ENCODE assay signal across 2 cellular contexts in the genomic region with DNA sequence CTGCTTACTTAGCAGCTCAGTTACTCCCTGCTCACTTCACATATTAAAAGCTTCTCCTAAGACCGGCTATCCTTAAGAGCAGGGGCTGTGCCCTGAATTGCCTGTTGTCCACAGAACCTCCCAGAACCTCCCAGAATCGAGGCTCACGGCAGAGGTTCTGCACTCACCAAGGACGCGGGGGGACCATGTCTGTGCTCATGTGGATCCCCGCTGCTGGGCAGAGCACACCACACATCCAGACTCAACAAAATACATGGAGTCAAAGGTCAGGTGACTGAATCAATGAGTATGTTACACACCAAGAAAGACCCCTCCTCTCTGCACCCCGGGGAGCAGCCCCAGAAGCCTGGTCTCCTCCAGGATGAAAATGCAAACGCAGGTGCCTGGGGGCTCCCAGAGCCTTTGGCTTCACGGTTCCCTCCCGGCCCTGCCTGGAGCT.
TF ChIP-seq lines count a peak whose summit lies in the region.

No MANE protein-coding gene starts in this region.

TF ChIP-seq in SK-N-SH treated with all-trans-retinoic acid at 6 μM for 48 hours, 23 proteins besides CTCF, POLR2A, EP300 and RAD21:
- TF ChIP-seq, protein P1, sequence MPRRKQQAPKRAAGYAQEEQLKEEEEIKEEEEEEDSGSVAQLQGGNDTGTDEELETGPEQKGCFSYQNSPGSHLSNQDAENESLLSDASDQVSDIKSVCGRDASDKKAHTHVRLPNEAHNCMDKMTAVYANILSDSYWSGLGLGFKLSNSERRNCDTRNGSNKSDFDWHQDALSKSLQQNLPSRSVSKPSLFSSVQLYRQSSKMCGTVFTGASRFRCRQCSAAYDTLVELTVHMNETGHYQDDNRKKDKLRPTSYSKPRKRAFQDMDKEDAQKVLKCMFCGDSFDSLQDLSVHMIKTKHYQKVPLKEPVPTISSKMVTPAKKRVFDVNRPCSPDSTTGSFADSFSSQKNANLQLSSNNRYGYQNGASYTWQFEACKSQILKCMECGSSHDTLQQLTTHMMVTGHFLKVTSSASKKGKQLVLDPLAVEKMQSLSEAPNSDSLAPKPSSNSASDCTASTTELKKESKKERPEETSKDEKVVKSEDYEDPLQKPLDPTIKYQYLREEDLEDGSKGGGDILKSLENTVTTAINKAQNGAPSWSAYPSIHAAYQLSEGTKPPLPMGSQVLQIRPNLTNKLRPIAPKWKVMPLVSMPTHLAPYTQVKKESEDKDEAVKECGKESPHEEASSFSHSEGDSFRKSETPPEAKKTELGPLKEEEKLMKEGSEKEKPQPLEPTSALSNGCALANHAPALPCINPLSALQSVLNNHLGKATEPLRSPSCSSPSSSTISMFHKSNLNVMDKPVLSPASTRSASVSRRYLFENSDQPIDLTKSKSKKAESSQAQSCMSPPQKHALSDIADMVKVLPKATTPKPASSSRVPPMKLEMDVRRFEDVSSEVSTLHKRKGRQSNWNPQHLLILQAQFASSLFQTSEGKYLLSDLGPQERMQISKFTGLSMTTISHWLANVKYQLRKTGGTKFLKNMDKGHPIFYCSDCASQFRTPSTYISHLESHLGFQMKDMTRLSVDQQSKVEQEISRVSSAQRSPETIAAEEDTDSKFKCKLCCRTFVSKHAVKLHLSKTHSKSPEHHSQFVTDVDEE (CRISPR knock-in tag; IDR thresholded peaks at IDR 0.05), result no peak
- TF ChIP-seq ARNTL (CRISPR knock-in tag; IDR thresholded peaks at IDR 0.05; ENCODE audit: borderline replicate concordance, low read depth), result no peak
- TF ChIP-seq ZFP3 (CRISPR knock-in tag; IDR thresholded peaks at IDR 0.05), result no peak
- TF ChIP-seq, protein P2, sequence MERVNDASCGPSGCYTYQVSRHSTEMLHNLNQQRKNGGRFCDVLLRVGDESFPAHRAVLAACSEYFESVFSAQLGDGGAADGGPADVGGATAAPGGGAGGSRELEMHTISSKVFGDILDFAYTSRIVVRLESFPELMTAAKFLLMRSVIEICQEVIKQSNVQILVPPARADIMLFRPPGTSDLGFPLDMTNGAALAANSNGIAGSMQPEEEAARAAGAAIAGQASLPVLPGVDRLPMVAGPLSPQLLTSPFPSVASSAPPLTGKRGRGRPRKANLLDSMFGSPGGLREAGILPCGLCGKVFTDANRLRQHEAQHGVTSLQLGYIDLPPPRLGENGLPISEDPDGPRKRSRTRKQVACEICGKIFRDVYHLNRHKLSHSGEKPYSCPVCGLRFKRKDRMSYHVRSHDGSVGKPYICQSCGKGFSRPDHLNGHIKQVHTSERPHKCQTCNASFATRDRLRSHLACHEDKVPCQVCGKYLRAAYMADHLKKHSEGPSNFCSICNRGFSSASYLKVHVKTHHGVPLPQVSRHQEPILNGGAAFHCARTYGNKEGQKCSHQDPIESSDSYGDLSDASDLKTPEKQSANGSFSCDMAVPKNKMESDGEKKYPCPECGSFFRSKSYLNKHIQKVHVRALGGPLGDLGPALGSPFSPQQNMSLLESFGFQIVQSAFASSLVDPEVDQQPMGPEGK (CRISPR knock-in tag; IDR thresholded peaks at IDR 0.05; ENCODE audit: borderline replicate concordance), result no peak
- no peak for TF ChIP-seq RARB (CRISPR knock-in tag; IDR thresholded peaks at IDR 0.05)
- TF ChIP-seq, protein P3, sequence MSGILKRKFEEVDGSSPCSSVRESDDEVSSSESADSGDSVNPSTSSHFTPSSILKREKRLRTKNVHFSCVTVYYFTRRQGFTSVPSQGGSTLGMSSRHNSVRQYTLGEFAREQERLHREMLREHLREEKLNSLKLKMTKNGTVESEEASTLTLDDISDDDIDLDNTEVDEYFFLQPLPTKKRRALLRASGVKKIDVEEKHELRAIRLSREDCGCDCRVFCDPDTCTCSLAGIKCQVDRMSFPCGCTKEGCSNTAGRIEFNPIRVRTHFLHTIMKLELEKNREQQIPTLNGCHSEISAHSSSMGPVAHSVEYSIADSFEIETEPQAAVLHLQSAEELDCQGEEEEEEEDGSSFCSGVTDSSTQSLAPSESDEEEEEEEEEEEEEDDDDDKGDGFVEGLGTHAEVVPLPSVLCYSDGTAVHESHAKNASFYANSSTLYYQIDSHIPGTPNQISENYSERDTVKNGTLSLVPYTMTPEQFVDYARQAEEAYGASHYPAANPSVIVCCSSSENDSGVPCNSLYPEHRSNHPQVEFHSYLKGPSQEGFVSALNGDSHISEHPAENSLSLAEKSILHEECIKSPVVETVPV (CRISPR knock-in tag; IDR thresholded peaks at IDR 0.05), result no peak
- TF ChIP-seq ZFP30 (CRISPR knock-in tag; IDR thresholded peaks at IDR 0.05), result no peak
- TF ChIP-seq ZNF8 (CRISPR knock-in tag; IDR thresholded peaks at IDR 0.05), result no peak
- TF ChIP-seq OSR1 (CRISPR knock-in tag; IDR thresholded peaks at IDR 0.05), result no peak
- TF ChIP-seq TCF4 (CRISPR knock-in tag; IDR thresholded peaks at IDR 0.05; ENCODE audit: borderline replicate concordance), result no peak
- no peak for TF ChIP-seq CSDC2 (CRISPR knock-in tag; IDR thresholded peaks at IDR 0.05)
- no peak for TF ChIP-seq GLIS3 (CRISPR knock-in tag; IDR thresholded peaks at IDR 0.05)
- no peak for TF ChIP-seq SNAI2 (CRISPR knock-in tag; IDR thresholded peaks at IDR 0.05)
- TF ChIP-seq TOX (CRISPR knock-in tag; IDR thresholded peaks at IDR 0.05; ENCODE audit: borderline replicate concordance), result no peak
- TF ChIP-seq, protein P4, sequence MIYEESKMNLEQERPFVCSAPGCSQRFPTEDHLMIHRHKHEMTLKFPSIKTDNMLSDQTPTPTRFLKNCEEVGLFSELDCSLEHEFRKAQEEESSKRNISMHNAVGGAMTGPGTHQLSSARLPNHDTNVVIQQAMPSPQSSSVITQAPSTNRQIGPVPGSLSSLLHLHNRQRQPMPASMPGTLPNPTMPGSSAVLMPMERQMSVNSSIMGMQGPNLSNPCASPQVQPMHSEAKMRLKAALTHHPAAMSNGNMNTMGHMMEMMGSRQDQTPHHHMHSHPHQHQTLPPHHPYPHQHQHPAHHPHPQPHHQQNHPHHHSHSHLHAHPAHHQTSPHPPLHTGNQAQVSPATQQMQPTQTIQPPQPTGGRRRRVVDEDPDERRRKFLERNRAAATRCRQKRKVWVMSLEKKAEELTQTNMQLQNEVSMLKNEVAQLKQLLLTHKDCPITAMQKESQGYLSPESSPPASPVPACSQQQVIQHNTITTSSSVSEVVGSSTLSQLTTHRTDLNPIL (CRISPR knock-in tag; IDR thresholded peaks at IDR 0.05; ENCODE audit: low read depth), result no peak
- no peak for TF ChIP-seq ZNF70 (CRISPR knock-in tag; IDR thresholded peaks at IDR 0.05)
- no peak for TF ChIP-seq ESRRG (CRISPR knock-in tag; IDR thresholded peaks at IDR 0.05)
- TF ChIP-seq ZNF565 (CRISPR knock-in tag; conservative IDR thresholded peaks at IDR 0.05; ENCODE audit: low read depth), result no peak
- TF ChIP-seq ISL1 (CRISPR knock-in tag; IDR thresholded peaks at IDR 0.05), result no peak
TF ChIP-seq in SK-N-SH treated with all-trans-retinoic acid at 6 μM for 48 hours: peak in this region for 0.

TF ChIP-seq in SK-N-SH, 30 proteins besides CTCF, POLR2A, EP300 and RAD21 (continued from another document):
- TF ChIP-seq, protein P5, sequence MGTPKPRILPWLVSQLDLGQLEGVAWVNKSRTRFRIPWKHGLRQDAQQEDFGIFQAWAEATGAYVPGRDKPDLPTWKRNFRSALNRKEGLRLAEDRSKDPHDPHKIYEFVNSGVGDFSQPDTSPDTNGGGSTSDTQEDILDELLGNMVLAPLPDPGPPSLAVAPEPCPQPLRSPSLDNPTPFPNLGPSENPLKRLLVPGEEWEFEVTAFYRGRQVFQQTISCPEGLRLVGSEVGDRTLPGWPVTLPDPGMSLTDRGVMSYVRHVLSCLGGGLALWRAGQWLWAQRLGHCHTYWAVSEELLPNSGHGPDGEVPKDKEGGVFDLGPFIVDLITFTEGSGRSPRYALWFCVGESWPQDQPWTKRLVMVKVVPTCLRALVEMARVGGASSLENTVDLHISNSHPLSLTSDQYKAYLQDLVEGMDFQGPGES (IDR thresholded peaks at IDR 0.05; ENCODE audit: low read depth, low read length), result no peak
- TF ChIP-seq, protein P6, sequence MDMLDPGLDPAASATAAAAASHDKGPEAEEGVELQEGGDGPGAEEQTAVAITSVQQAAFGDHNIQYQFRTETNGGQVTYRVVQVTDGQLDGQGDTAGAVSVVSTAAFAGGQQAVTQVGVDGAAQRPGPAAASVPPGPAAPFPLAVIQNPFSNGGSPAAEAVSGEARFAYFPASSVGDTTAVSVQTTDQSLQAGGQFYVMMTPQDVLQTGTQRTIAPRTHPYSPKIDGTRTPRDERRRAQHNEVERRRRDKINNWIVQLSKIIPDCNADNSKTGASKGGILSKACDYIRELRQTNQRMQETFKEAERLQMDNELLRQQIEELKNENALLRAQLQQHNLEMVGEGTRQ (IDR thresholded peaks at IDR 0.05; ENCODE audit: borderline replicate concordance, low read depth, low read length), result no peak
- TF ChIP-seq YY1 (IDR thresholded peaks at IDR 0.05; ENCODE audit: low read depth) (no peak), NFIC (IDR thresholded peaks at IDR 0.05; ENCODE audit: borderline replicate concordance) (no peak), ELF1 (IDR thresholded peaks at IDR 0.05) (no peak), TEAD4 (IDR thresholded peaks at IDR 0.05; ENCODE audit: borderline replicate concordance, insufficient read depth) (no peak)
